Comparison of ENCODE assay signal across 8 cellular contexts in the genomic region with DNA sequence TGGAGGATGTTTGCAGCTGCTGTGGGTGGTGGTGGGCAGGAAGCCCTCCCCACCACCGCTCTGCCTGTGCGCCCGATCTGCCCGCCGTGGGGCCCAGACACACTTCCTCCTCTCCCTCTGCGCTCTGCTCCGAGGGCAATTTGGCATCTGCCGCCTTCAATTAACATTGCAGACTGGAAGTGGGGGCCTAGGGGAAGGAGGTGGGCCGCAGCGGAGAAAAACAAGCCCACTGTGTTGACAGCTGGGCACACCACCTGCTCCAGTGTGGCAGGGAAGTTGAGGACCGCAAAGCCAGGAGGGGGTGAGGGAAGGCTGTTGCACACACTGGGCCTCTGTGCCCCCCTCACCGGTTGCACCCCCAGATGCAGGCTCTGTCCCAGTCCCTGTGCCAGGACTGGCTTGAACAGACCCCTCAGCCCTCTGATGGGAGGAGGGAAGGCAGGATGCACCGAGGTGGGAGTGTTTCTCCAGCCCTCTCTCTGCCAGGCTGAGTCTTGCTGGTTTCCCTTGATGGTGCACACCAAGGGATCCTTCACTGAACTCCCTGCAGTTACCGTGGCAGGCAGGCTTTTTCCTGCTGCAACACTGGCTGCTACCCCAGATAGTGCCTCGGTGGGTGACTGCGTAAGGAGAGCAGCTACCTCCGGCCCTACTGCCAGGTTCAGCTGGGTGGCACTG.
DNase-seq lines count a peak whose midpoint lies in the region; ATAC-seq and TF ChIP-seq lines count a peak whose summit lies in the region.

No MANE protein-coding gene starts in this region.

- H3K4me1 ChIP-seq in Loucy (ENCODE audit: insufficient read depth, low read length, poor library complexity, severe bottlenecking): peaks cover 93% of the 10 kb centered on the region

- H3K9me2 ChIP-seq in Loucy (replicated peaks; ENCODE audit: low read depth, low read length): no peaks in the 10 kb centered on the region

- no peaks in the 10 kb centered on the region for H3K36me3 ChIP-seq in Loucy (ENCODE audit: insufficient read depth, low read length)

- intact Hi-C loops in dorsolateral prefrontal cortex (cut with DNase I): no loop called here

- peak overlapping the region; percentile 86 for H3K4me2 ChIP-seq in Loucy (ENCODE audit: low read depth, low read length, poor library complexity, severe bottlenecking)

- peaks cover 28% of the 10 kb centered on the region for H3F3A ChIP-seq in Loucy (ENCODE audit: low read depth)

- H4K20me1 ChIP-seq in Loucy (ENCODE audit: insufficient read depth, low read length, poor library complexity, severe bottlenecking): no peaks in the 10 kb centered on the region

- peak overlapping the region; percentile 85 for H3K9ac ChIP-seq in Loucy (ENCODE audit: low read depth, low read length, poor library complexity, severe bottlenecking)

- no peak overlapping the region for H2AFZ ChIP-seq in Loucy (ENCODE audit: low read length)

- DNase-seq in SHP77 (lab: John Stamatoyannopoulos, UW): peak; percentile 97
- peak; percentile 30 for DNase-seq in activated gamma-delta T cell treated with anti-CD3 and anti-CD28 coated beads, Interleukin-2, amount 50 U/mL, for 16 hours (ENCODE audit: low read depth)
- DNase-seq in stimulated activated CD4-positive, alpha-beta T cell treated with anti-CD3 and anti-CD28 coated beads, Interleukin-2, amount 100 ng/mL, for 48 hours: peak; percentile 20 to 26
- no peak for DNase-seq in iPS-NIHi7 (ENCODE audit: extremely low spot score)
- DNase-seq in dorsolateral prefrontal cortex: no peak

- H3K79me2 ChIP-seq in Loucy (ENCODE audit: insufficient read depth, low read length): no peaks in the 10 kb centered on the region

- ATAC-seq in HG03342 (IDR thresholded peaks at IDR 0.05; ENCODE audit: unreplicated experiment) (no peak), HG03565 (IDR thresholded peaks at IDR 0.05; ENCODE audit: unreplicated experiment) (no peak)

- no peaks in the 10 kb centered on the region for H3K9me3 ChIP-seq in Loucy (ENCODE audit: insufficient read depth, low read depth, low read length)

- H3K27me3 ChIP-seq in Loucy (ENCODE audit: insufficient read depth, low read length, poor library complexity, severe bottlenecking): no peaks in the 10 kb centered on the region
- peaks cover 0 to 23% (median 0%) of the 10 kb centered on the region in 45 donors for H3K27me3 ChIP-seq in dorsolateral prefrontal cortex

- peak overlapping the region in 4 of 59 donors; percentile 4 to 22 (median 16) for H3K27ac ChIP-seq in dorsolateral prefrontal cortex

- no peak for TF ChIP-seq CTCF in Loucy (conservative IDR thresholded peaks at IDR 0.05; ENCODE audit: low read length)
- TF ChIP-seq CTCF in dorsolateral prefrontal cortex (IDR thresholded peaks at IDR 0.05 in 54 of 56, conservative IDR thresholded peaks at IDR 0.05 in 2 of 56; ENCODE audit: low read depth in 1 of 56, partially characterized antibody in 56 of 56): no peak

- H3K4me3 ChIP-seq in Loucy (ENCODE audit: low read length, poor library complexity, severe bottlenecking) (peak overlapping the region; percentile 69), dorsolateral prefrontal cortex (no peak overlapping the region)

Comparison
In these comparisons a context has a peak if more than half of its experiments do, and no peak if none do; other contexts are left out.
1. DNase-seq: peak in SHP77 (2 of 2), activated gamma-delta T cell treated with anti-CD3 and anti-CD28 coated beads, Interleukin-2, amount 50 U/mL, for 16 hours (single experiment) and stimulated activated CD4-positive, alpha-beta T cell treated with anti-CD3 and anti-CD28 coated beads, Interleukin-2, amount 100 ng/mL, for 48 hours (2 of 2); none in iPS-NIHi7 (single experiment) and dorsolateral prefrontal cortex (0 of 10).